ENCODE assay signal across 17 cellular contexts in genomic region chr10:48455392-48456151, GRCh38.
DNase-seq lines count a peak whose midpoint lies in the region; ATAC-seq and TF ChIP-seq lines count a peak whose summit lies in the region.
"Had no signal": no experiment of that assay in that cellular context is flagged by ENCODE, and none has a peak within 500 bp of the region (broad histone marks: within the 10 kb centered on the region; RNA-seq: fewer than 3 reads in every experiment).

No MANE protein-coding gene starts in this region.

- no peaks in the 10 kb centered on the region for H3K36me3 ChIP-seq in DND-41 (ENCODE audit: insufficient read depth, low read length)
- H3K36me3 ChIP-seq in endodermal cell (ENCODE audit: control insufficient read depth, insufficient read depth, low read length), result no peaks in the 10 kb centered on the region
- H3K36me3 ChIP-seq in sigmoid colon, result no peaks in the 10 kb centered on the region

- DNase-seq in activated CD4-positive, alpha-beta T cell treated with anti-CD3 and anti-CD28 coated beads for 1 hour, result peak; percentile 4
- DNase-seq in activated CD4-positive, alpha-beta T cell treated with anti-CD3 and anti-CD28 coated beads, Interleukin-2, amount 10 ng/mL, durations not matched to agents 7 days and 5 days, result no peak
- DNase-seq in DND-41 (peak; percentile 3), endodermal cell (peak; percentile 41), sigmoid colon (peak; percentile 54), NCI-H524 treated with DMSO at 0.1 percent for 48 hours (lab: John Stamatoyannopoulos, UW) (no peak), NCI-H69 (lab: John Stamatoyannopoulos, UW) (no peak), T-helper 17 cell (no peak)
- DNase-seq: 8988T; activated CD4-positive, alpha-beta T cell treated with anti-CD3 and anti-CD28 coated beads, Interleukin-2, amount 10 ng/mL, durations not matched to agents 24 days and 14 days; activated naive CD8-positive, alpha-beta T cell treated with anti-CD3 and anti-CD28 coated beads, Interleukin-2, amount 50 U/mL, for 24 hours; DMS53; NCI-H774; PC-3; stimulated activated CD4-positive, alpha-beta T cell treated with anti-CD3 and anti-CD28 coated beads, Interleukin-4, amount 100 ng/mL, for 1 hour; T1000 had no signal

- H3K79me2 ChIP-seq in DND-41 (ENCODE audit: insufficient read depth, low read length), result no peaks in the 10 kb centered on the region

- H3K4me1 Mint-ChIP-seq in activated CD4-positive, alpha-beta T cell treated with anti-CD3 and anti-CD28 coated beads, Interleukin-2, amount 10 ng/mL, durations not matched to agents 7 days and 5 days, result no peaks in the 10 kb centered on the region
- H3K4me1 Mint-ChIP-seq in endodermal cell (peaks cover 21% of the 10 kb centered on the region), T-helper 17 cell (no peaks in the 10 kb centered on the region)
- H3K4me1 Mint-ChIP-seq: activated CD4-positive, alpha-beta T cell treated with anti-CD3 and anti-CD28 coated beads, Interleukin-2, amount 10 ng/mL, durations not matched to agents 24 days and 14 days; activated naive CD8-positive, alpha-beta T cell treated with anti-CD3 and anti-CD28 coated beads, Interleukin-2, amount 50 U/mL, for 24 hours had no signal

- H3K27me3 Mint-ChIP-seq in activated CD4-positive, alpha-beta T cell treated with anti-CD3 and anti-CD28 coated beads, Interleukin-2, amount 10 ng/mL, durations not matched to agents 7 days and 5 days, result no peaks in the 10 kb centered on the region
- H3K27me3 Mint-ChIP-seq in endodermal cell (ENCODE audit: insufficient read depth) (no peaks in the 10 kb centered on the region), T-helper 17 cell (peaks cover 4% of the 10 kb centered on the region)
- H3K27me3 Mint-ChIP-seq: activated naive CD8-positive, alpha-beta T cell treated with anti-CD3 and anti-CD28 coated beads, Interleukin-2, amount 50 U/mL, for 24 hours had no signal

- H2AFZ ChIP-seq in DND-41 (ENCODE audit: low read depth, low read length), result no peak overlapping the region

- intact Hi-C loops in sigmoid colon (cut with DNase I), result no loop called here

- no peak for TF ChIP-seq CTCF in DND-41 (IDR thresholded peaks at IDR 0.05; ENCODE audit: borderline replicate concordance, extremely low read depth, low read length, poor library complexity, severe bottlenecking)
- no peak for TF ChIP-seq CTCF in endodermal cell (conservative IDR thresholded peaks at IDR 0.05)
- TF ChIP-seq CTCF in sigmoid colon (IDR thresholded peaks at IDR 0.05), result no peak

- 96% methylated on average over 10 to 15 of the region's 15 CpGs for WGBS in endodermal cell (ENCODE audit: insufficient coverage in 1 of 2, insufficient read length in 1 of 2), 2 experiments
- 92 to 95% methylated on average over 15 of the region's 15 CpGs for WGBS in sigmoid colon, 2 donors

- H3K27ac Mint-ChIP-seq in activated CD4-positive, alpha-beta T cell treated with anti-CD3 and anti-CD28 coated beads, Interleukin-2, amount 10 ng/mL, durations not matched to agents 7 days and 5 days, result no peak overlapping the region
- H3K27ac Mint-ChIP-seq in endodermal cell (no peak overlapping the region), T-helper 17 cell (no peak overlapping the region)
- H3K27ac Mint-ChIP-seq: activated CD4-positive, alpha-beta T cell treated with anti-CD3 and anti-CD28 coated beads, Interleukin-2, amount 10 ng/mL, durations not matched to agents 24 days and 14 days; activated naive CD8-positive, alpha-beta T cell treated with anti-CD3 and anti-CD28 coated beads, Interleukin-2, amount 50 U/mL, for 24 hours had no signal

- no peak for TF ChIP-seq POLR2A in sigmoid colon (IDR thresholded peaks at IDR 0.05)

- H4K20me1 ChIP-seq in DND-41 (ENCODE audit: insufficient read depth, low read length), result 0 out of 2 replicates have a peak, but pooled peaks cover 6% of the 10 kb centered on the region

- ATAC-seq in DND-41 (ENCODE audit: insufficient read depth, low read depth) (no peak), T-helper 17 cell (no peak)
- ATAC-seq: activated naive CD8-positive, alpha-beta T cell treated with anti-CD3 and anti-CD28 coated beads, Interleukin-2, amount 50 U/mL, for 24 hours; PC-3 had no signal

- H3K9ac ChIP-seq in DND-41 (ENCODE audit: low read depth, low read length) (no peak overlapping the region), endodermal cell (ENCODE audit: extremely low read depth, low read length, poor library complexity, severe bottlenecking) (no peak overlapping the region)
- H3K9ac ChIP-seq: SK-N-SH had no signal

- no peaks in the 10 kb centered on the region for H3K27me3 ChIP-seq in DND-41 (ENCODE audit: insufficient read depth, low read length, poor library complexity)
- H3K27me3 ChIP-seq in endodermal cell (ENCODE audit: control insufficient read depth, insufficient read depth, low read length, poor library complexity, severe bottlenecking), result no peaks in the 10 kb centered on the region
- no peaks in the 10 kb centered on the region for H3K27me3 ChIP-seq in sigmoid colon

- POLR2A ChIA-PET in activated CD4-positive, alpha-beta T cell treated with anti-CD3 and anti-CD28 coated beads, Interleukin-2, amount 10 ng/mL, durations not matched to agents 7 days and 5 days (lab: Charles Lee), result no interaction called here

- no peak overlapping the region for H3K27ac ChIP-seq in DND-41 (ENCODE audit: low read length)
- no peak overlapping the region for H3K27ac ChIP-seq in endodermal cell (ENCODE audit: low read depth, low read length)
- no peak overlapping the region for H3K27ac ChIP-seq in sigmoid colon

- H3K4me1 ChIP-seq in DND-41 (ENCODE audit: insufficient read depth, low read length), result no peaks in the 10 kb centered on the region
- H3K4me1 ChIP-seq in endodermal cell (ENCODE audit: control insufficient read depth, insufficient read depth, low read length), result peaks cover 24% of the 10 kb centered on the region
- H3K4me1 ChIP-seq in sigmoid colon, result peaks cover 0 to 14% (median 10%) of the 10 kb centered on the region in 4 donors

- no peak overlapping the region for H3K4me3 ChIP-seq in DND-41 (ENCODE audit: low read depth in 1 of 2, low read length in 2 of 2)
- no peak overlapping the region for H3K4me3 ChIP-seq in endodermal cell (ENCODE audit: low read length)
- no peak overlapping the region for H3K4me3 ChIP-seq in sigmoid colon

- no peaks in the 10 kb centered on the region for H3K36me3 Mint-ChIP-seq in activated CD4-positive, alpha-beta T cell treated with anti-CD3 and anti-CD28 coated beads, Interleukin-2, amount 10 ng/mL, durations not matched to agents 7 days and 5 days (ENCODE audit: low read depth)
- H3K36me3 Mint-ChIP-seq in endodermal cell (ENCODE audit: low read depth), result peaks cover 9% of the 10 kb centered on the region
- no peaks in the 10 kb centered on the region for H3K36me3 Mint-ChIP-seq in T-helper 17 cell (ENCODE audit: low read depth)

- no peaks in the 10 kb centered on the region for H3K9me3 Mint-ChIP-seq in activated CD4-positive, alpha-beta T cell treated with anti-CD3 and anti-CD28 coated beads, Interleukin-2, amount 10 ng/mL, durations not matched to agents 7 days and 5 days
- H3K9me3 Mint-ChIP-seq in endodermal cell, result peaks cover 5% of the 10 kb centered on the region
- H3K9me3 Mint-ChIP-seq: activated CD4-positive, alpha-beta T cell treated with anti-CD3 and anti-CD28 coated beads, Interleukin-2, amount 10 ng/mL, durations not matched to agents 24 days and 14 days; activated naive CD8-positive, alpha-beta T cell treated with anti-CD3 and anti-CD28 coated beads, Interleukin-2, amount 50 U/mL, for 24 hours had no signal

- H3K4me3 Mint-ChIP-seq in activated CD4-positive, alpha-beta T cell treated with anti-CD3 and anti-CD28 coated beads, Interleukin-2, amount 10 ng/mL, durations not matched to agents 7 days and 5 days, result no peak overlapping the region
- H3K4me3 Mint-ChIP-seq in endodermal cell, result no peak overlapping the region
- H3K4me3 Mint-ChIP-seq in T-helper 17 cell, result no peak overlapping the region
- H3K4me3 Mint-ChIP-seq: activated CD4-positive, alpha-beta T cell treated with anti-CD3 and anti-CD28 coated beads, Interleukin-2, amount 10 ng/mL, durations not matched to agents 24 days and 14 days; activated naive CD8-positive, alpha-beta T cell treated with anti-CD3 and anti-CD28 coated beads, Interleukin-2, amount 50 U/mL, for 24 hours had no signal

- no peak for TF ChIP-seq EP300 in sigmoid colon (IDR thresholded peaks at IDR 0.05)

- CTCF ChIA-PET in activated CD4-positive, alpha-beta T cell treated with anti-CD3 and anti-CD28 coated beads, Interleukin-2, amount 10 ng/mL, durations not matched to agents 7 days and 5 days (lab: Charles Lee), result interaction anchor here (0.8 kb wide), 1 partner anchor 9 kb away, joined by 3 read pairs; no protein-coding TSS in a partner anchor

- H3K9me3 ChIP-seq in DND-41 (ENCODE audit: insufficient read depth, low read length, severe bottlenecking) (no peaks in the 10 kb centered on the region), endodermal cell (ENCODE audit: control insufficient read depth, low read length) (peaks cover 6% of the 10 kb centered on the region), sigmoid colon (no peaks in the 10 kb centered on the region), T-helper 17 cell (ENCODE audit: control insufficient read depth, low read length, poor library complexity, severe bottlenecking) (no peaks in the 10 kb centered on the region)
- H3K9me3 ChIP-seq: SK-N-SH had no signal

- no peak overlapping the region for H3K4me2 ChIP-seq in DND-41 (ENCODE audit: insufficient read depth, low read length)
- H3K4me2 ChIP-seq: SK-N-SH had no signal

Comparison
In these comparisons a context has a peak if more than half of its experiments do, and no peak if none do; other contexts are left out.
1. DNase-seq: peak in activated CD4-positive, alpha-beta T cell treated with anti-CD3 and anti-CD28 coated beads for 1 hour (single experiment), DND-41 (single experiment), endodermal cell (single experiment) and sigmoid colon (single experiment); none in activated CD4-positive, alpha-beta T cell treated with anti-CD3 and anti-CD28 coated beads, Interleukin-2, amount 10 ng/mL, durations not matched to agents 7 days and 5 days (single experiment), NCI-H524 treated with DMSO at 0.1 percent for 48 hours (single experiment), NCI-H69 (single experiment) and T-helper 17 cell (0 of 3).